ENCODE assay signal across 17 cellular contexts in genomic region chr14:22118894-22119477, GRCh38.
A peak's percentile ranks its signal among the peaks of the same experiment; 100 is the strongest.
DNase-seq lines count a peak whose midpoint lies in the region; ATAC-seq and TF ChIP-seq lines count a peak whose summit lies in the region.
"Had no signal": no experiment of that assay in that cellular context is flagged by ENCODE, and none has a peak within 500 bp of the region (broad histone marks: within the 10 kb centered on the region; RNA-seq: fewer than 3 reads in every experiment).

No MANE protein-coding gene starts in this region.

- no peaks in the 10 kb centered on the region for H3K9me3 Mint-ChIP-seq in stimulated activated naive CD8-positive, alpha-beta T cell treated with anti-CD3 and anti-CD28 coated beads, Interleukin-15, Interleukin-2, amounts not matched to agents 100 ng/mL and 50 ng/mL, for 24 hours
- no peaks in the 10 kb centered on the region for H3K9me3 Mint-ChIP-seq in activated CD8-positive, alpha-beta T cell treated with anti-CD3 and anti-CD28 coated beads, Interleukin-2, amount 10 ng/mL, durations not matched to agents 7 days and 5 days (ENCODE audit: insufficient read depth)
- H3K9me3 Mint-ChIP-seq: brain, mesothelial cell of epicardium had no signal

- H3K4me1 ChIP-seq in foreskin keratinocyte = peaks cover 24% of the 10 kb centered on the region
- H3K4me1 ChIP-seq: Caco-2 had no signal

- no peak overlapping the region for H3K27ac ChIP-seq in foreskin keratinocyte
- H3K27ac ChIP-seq: HL-60 had no signal

- H3K36me3 Mint-ChIP-seq in stimulated activated naive CD8-positive, alpha-beta T cell treated with anti-CD3 and anti-CD28 coated beads, Interleukin-15, Interleukin-2, amounts not matched to agents 100 ng/mL and 50 ng/mL, for 24 hours (ENCODE audit: low read depth) = no peaks in the 10 kb centered on the region
- no peaks in the 10 kb centered on the region for H3K36me3 Mint-ChIP-seq in activated CD8-positive, alpha-beta T cell treated with anti-CD3 and anti-CD28 coated beads, Interleukin-2, amount 10 ng/mL, durations not matched to agents 7 days and 5 days (ENCODE audit: low read depth)
- H3K36me3 Mint-ChIP-seq: brain; mesothelial cell of epicardium; stimulated activated memory B cell treated with anti-CD40 and anti-IgM and Interleukin-4, amounts not matched to agents 10 μg/mL and 1 μg/mL and 100 μg/mL, for 72 hours had no signal

- no peaks in the 10 kb centered on the region for H3K27me3 ChIP-seq in foreskin keratinocyte

- peaks cover 18% of the 10 kb centered on the region for H3K4me1 Mint-ChIP-seq in stimulated activated naive CD8-positive, alpha-beta T cell treated with anti-CD3 and anti-CD28 coated beads, Interleukin-15, Interleukin-2, amounts not matched to agents 100 ng/mL and 50 ng/mL, for 24 hours (ENCODE audit: low read depth)
- H3K4me1 Mint-ChIP-seq in activated CD8-positive, alpha-beta T cell treated with anti-CD3 and anti-CD28 coated beads, Interleukin-2, amount 10 ng/mL, durations not matched to agents 7 days and 5 days (ENCODE audit: low read depth) = peaks cover 24% of the 10 kb centered on the region
- H3K4me1 Mint-ChIP-seq: brain had no signal

- no peak for ATAC-seq in stimulated activated naive CD8-positive, alpha-beta T cell treated with anti-CD3 and anti-CD28 coated beads, Interleukin-15, Interleukin-2, amounts not matched to agents 100 U/mL and 50 U/mL, for 24 hours
- no peak for ATAC-seq in activated CD8-positive, alpha-beta T cell treated with anti-CD3 and anti-CD28 coated beads, Interleukin-2, amount 10 ng/mL, durations not matched to agents 7 days and 5 days
- ATAC-seq in foreskin keratinocyte (peak; percentile 50), HG03521 (IDR thresholded peaks at IDR 0.05; ENCODE audit: unreplicated experiment) (no peak), GM19452 (IDR thresholded peaks at IDR 0.05; ENCODE audit: unreplicated experiment) (no peak)
- ATAC-seq: stimulated activated memory B cell treated with anti-CD40 and anti-IgM and Interleukin-4, amounts not matched to agents 10 μg/mL and 1 μg/mL and 100 μg/mL, for 72 hours had no signal

- DNase-seq in stimulated activated naive CD8-positive, alpha-beta T cell treated with anti-CD3 and anti-CD28 coated beads, Interleukin-15, Interleukin-2, amounts not matched to agents 100 U/mL and 50 U/mL, for 24 hours = no peak
- DNase-seq in activated CD8-positive, alpha-beta T cell treated with anti-CD3 and anti-CD28 coated beads, Interleukin-2, amount 10 ng/mL, durations not matched to agents 7 days and 5 days = no peak
- peak in 1 of 2 donors; percentile 47 for DNase-seq in foreskin keratinocyte
- no peak for DNase-seq in DMS79 (lab: John Stamatoyannopoulos, UW)
- DNase-seq: activated gamma-delta T cell treated with Interleukin-2 at 50 U/mL for 16 hours, Caco-2, H7, NCI-H2029, RPMI8226, trophoblast cell had no signal

- TF ChIP-seq CTCF in foreskin keratinocyte (conservative IDR thresholded peaks at IDR 0.05) = no peak

- H3K4me3 Mint-ChIP-seq in stimulated activated naive CD8-positive, alpha-beta T cell treated with anti-CD3 and anti-CD28 coated beads, Interleukin-15, Interleukin-2, amounts not matched to agents 100 ng/mL and 50 ng/mL, for 24 hours = peak overlapping the region; percentile 43
- H3K4me3 Mint-ChIP-seq in activated CD8-positive, alpha-beta T cell treated with anti-CD3 and anti-CD28 coated beads, Interleukin-2, amount 10 ng/mL, durations not matched to agents 7 days and 5 days = peak overlapping the region; percentile 19
- H3K4me3 Mint-ChIP-seq: brain; mesothelial cell of epicardium; stimulated activated memory B cell treated with anti-CD40 and anti-IgM and Interleukin-4, amounts not matched to agents 10 μg/mL and 1 μg/mL and 100 μg/mL, for 72 hours had no signal

- H3K27ac Mint-ChIP-seq in stimulated activated naive CD8-positive, alpha-beta T cell treated with anti-CD3 and anti-CD28 coated beads, Interleukin-15, Interleukin-2, amounts not matched to agents 100 ng/mL and 50 ng/mL, for 24 hours = no peak overlapping the region
- peak overlapping the region; percentile 58 for H3K27ac Mint-ChIP-seq in activated CD8-positive, alpha-beta T cell treated with anti-CD3 and anti-CD28 coated beads, Interleukin-2, amount 10 ng/mL, durations not matched to agents 7 days and 5 days
- H3K27ac Mint-ChIP-seq: brain; mesothelial cell of epicardium; stimulated activated memory B cell treated with anti-CD40 and anti-IgM and Interleukin-4, amounts not matched to agents 10 μg/mL and 1 μg/mL and 100 μg/mL, for 72 hours had no signal

- CTCF ChIA-PET in activated CD8-positive, alpha-beta T cell treated with anti-CD3 and anti-CD28 coated beads, Interleukin-2, amount 10 ng/mL, durations not matched to agents 7 days and 5 days (lab: Charles Lee) = interaction anchor here (0.8 to 2.0 kb wide), 3 partner anchors 13 to 451 kb away, joined by 4 to 8 read pairs (median 5); no protein-coding TSS in a partner anchor

- POLR2A ChIA-PET in activated CD8-positive, alpha-beta T cell treated with anti-CD3 and anti-CD28 coated beads, Interleukin-2, amount 10 ng/mL, durations not matched to agents 7 days and 5 days (lab: Charles Lee) = interaction anchor here (1.1 kb wide), 1 partner anchor 437 kb away, joined by 3 read pairs; no protein-coding TSS in a partner anchor

- no peaks in the 10 kb centered on the region for H3K27me3 Mint-ChIP-seq in stimulated activated naive CD8-positive, alpha-beta T cell treated with anti-CD3 and anti-CD28 coated beads, Interleukin-15, Interleukin-2, amounts not matched to agents 100 ng/mL and 50 ng/mL, for 24 hours
- H3K27me3 Mint-ChIP-seq in activated CD8-positive, alpha-beta T cell treated with anti-CD3 and anti-CD28 coated beads, Interleukin-2, amount 10 ng/mL, durations not matched to agents 7 days and 5 days (ENCODE audit: low read depth) = peaks cover 5% of the 10 kb centered on the region
